In the genomic region with DNA sequence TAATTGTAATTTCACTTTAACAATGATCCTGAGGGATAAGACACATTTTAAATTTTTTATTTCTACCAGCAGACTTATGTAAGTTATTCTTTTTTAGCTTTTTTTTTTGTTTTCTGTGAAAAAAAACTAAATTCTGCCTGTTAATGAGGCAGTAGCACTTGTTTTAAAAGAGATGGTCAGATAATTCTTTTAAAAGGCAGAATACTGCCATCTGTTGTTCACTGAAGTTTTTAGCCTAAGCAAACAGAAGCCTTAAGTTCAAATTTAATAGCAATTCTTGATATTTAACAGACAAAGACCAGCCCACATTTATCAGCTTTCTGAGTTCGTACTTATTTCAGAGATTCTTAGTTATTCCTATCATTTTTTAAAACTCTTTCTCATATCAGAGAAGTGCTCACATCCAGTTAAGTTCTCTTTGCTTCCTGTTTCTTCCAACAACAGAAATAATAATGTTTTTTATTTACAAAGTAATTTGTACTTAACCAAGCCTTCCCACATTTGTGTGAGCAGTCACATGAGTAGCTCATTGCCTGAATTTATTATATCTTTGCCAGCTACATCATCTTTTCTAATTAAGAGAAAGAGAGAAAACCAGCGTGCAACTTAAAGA, we compare ENCODE assay signal across 9 cellular contexts.
DNase-seq lines count a peak whose midpoint lies in the region; ATAC-seq and TF ChIP-seq lines count a peak whose summit lies in the region.
"Had no signal": no experiment of that assay in that cellular context is flagged by ENCODE, and none has a peak within 500 bp of the region (broad histone marks: within the 10 kb centered on the region; RNA-seq: fewer than 3 reads in every experiment).

No MANE protein-coding gene starts in this region.

- intact Hi-C loops in Panc1 (cut with micrococcal nuclease; ENCODE audit: unreplicated experiment) = loop anchor here (5.0 to 10.0 kb wide), 2 partner anchors 139 to 847 kb away; no protein-coding TSS in a partner anchor

- CTCF ChIA-PET in Panc1 (lab: Charles Lee) = no interaction called here

- peak; percentile 30; the same call in 1 of the 2 replicates for TF ChIP-seq CTCF in Panc1 (IDR thresholded peaks at IDR 0.05)
- TF ChIP-seq CTCF in fibroblast of villous mesenchyme (IDR thresholded peaks at IDR 0.05; ENCODE audit: insufficient read depth, low read depth, low read length) = peak; percentile 48

- H3K27me3 ChIP-seq in Panc1 (ENCODE audit: control insufficient read depth, insufficient read depth, low read length) (no peaks in the 10 kb centered on the region), rectal smooth muscle tissue (ENCODE audit: control insufficient read depth, insufficient read depth, low read length) (no peaks in the 10 kb centered on the region)
- H3K27me3 ChIP-seq in effector memory CD4-positive, alpha-beta T cell (replicated peaks; ENCODE audit: control insufficient read depth, insufficient read depth, low read length, poor library complexity, severe bottlenecking) = no peaks in the 10 kb centered on the region

- H3K9me3 ChIP-seq in Panc1 (ENCODE audit: control insufficient read depth, insufficient read depth, low read depth, low read length) = no peaks in the 10 kb centered on the region
- H3K9me3 ChIP-seq in effector memory CD4-positive, alpha-beta T cell (ENCODE audit: control insufficient read depth, low read length) = no peaks in the 10 kb centered on the region

- H3K36me3 ChIP-seq in Panc1 (ENCODE audit: control insufficient read depth, insufficient read depth, low read length) (no peaks in the 10 kb centered on the region), rectal smooth muscle tissue (ENCODE audit: control insufficient read depth, insufficient read depth, low read length) (no peaks in the 10 kb centered on the region)
- no peaks in the 10 kb centered on the region for H3K36me3 ChIP-seq in effector memory CD4-positive, alpha-beta T cell (ENCODE audit: control insufficient read depth, insufficient read depth, low read length)

- BruUV-seq in Panc1 (replicated peaks; lab: Mats Ljungman, UMichigan) = no TSS peak

- DNase-seq in NCI-H2171 treated with DMSO at 0.1 percent for 48 hours (lab: John Stamatoyannopoulos, UW) (peak; percentile 4), NCI-H2171 (lab: John Stamatoyannopoulos, UW) (no peak), Panc1 (ENCODE audit: low read depth, low spot score) (no peak), fibroblast of villous mesenchyme (ENCODE audit: low read depth) (peak; percentile 58), NCI-H187 treated with DMSO at 0.1 percent for 48 hours (lab: John Stamatoyannopoulos, UW) (no peak)
- DNase-seq in effector memory CD4-positive, alpha-beta T cell = no peak
- DNase-seq: activated B cell treated with CpG ODN at 0.5 μM for 24 hours had no signal

- POLR2A ChIA-PET in Panc1 (lab: Charles Lee) = interaction anchor here (0.7 kb wide), 1 partner anchor 828 kb away, joined by 3 read pairs; no protein-coding TSS in a partner anchor

- H3K9ac ChIP-seq in rectal smooth muscle tissue (ENCODE audit: low read length) = no peak overlapping the region

- in situ Hi-C loops in Panc1 (cut with HindIII; ENCODE audit: low pct_unique_long_range_greater_than_20kb, low sequenced_read_pairs) = no loop called here

- H3K4me3 ChIP-seq in Panc1 (ENCODE audit: low read depth in 2 of 2, low read length in 2 of 2) = no peak overlapping the region
- no peak overlapping the region for H3K4me3 ChIP-seq in fibroblast of villous mesenchyme (ENCODE audit: low read depth, low read length)
- H3K4me3 ChIP-seq in rectal smooth muscle tissue (ENCODE audit: low read length) = no peak overlapping the region
- no peak overlapping the region for H3K4me3 ChIP-seq in effector memory CD4-positive, alpha-beta T cell (ENCODE audit: insufficient read depth, low read depth, low read length, poor library complexity, severe bottlenecking)

- H3K27ac ChIP-seq in Panc1 (ENCODE audit: low read length) = no peak overlapping the region
- H3K27ac ChIP-seq in rectal smooth muscle tissue (ENCODE audit: low read depth, low read length) = peak overlapping the region; percentile 46
- H3K27ac ChIP-seq in effector memory CD4-positive, alpha-beta T cell (ENCODE audit: insufficient read depth, low read length, poor library complexity, severe bottlenecking) = no peak overlapping the region

- H3K4me1 ChIP-seq in Panc1 (ENCODE audit: control insufficient read depth, insufficient read depth, low read length) (no peaks in the 10 kb centered on the region), rectal smooth muscle tissue (ENCODE audit: control insufficient read depth, insufficient read depth, low read length) (peaks cover 5% of the 10 kb centered on the region)
- H3K4me1 ChIP-seq in effector memory CD4-positive, alpha-beta T cell (ENCODE audit: control insufficient read depth, insufficient read depth, low read length, poor library complexity, severe bottlenecking) = no peaks in the 10 kb centered on the region

- no peak for ATAC-seq in Panc1
- no peak for ATAC-seq in GM19328 (IDR thresholded peaks at IDR 0.05; ENCODE audit: unreplicated experiment)

Comparison
In these comparisons a context has a peak if more than half of its experiments do, and no peak if none do; other contexts are left out.
1. DNase-seq: peak in NCI-H2171 treated with DMSO at 0.1 percent for 48 hours (single experiment) and fibroblast of villous mesenchyme (single experiment); none in NCI-H2171 (single experiment), Panc1 (single experiment), effector memory CD4-positive, alpha-beta T cell (0 of 3) and NCI-H187 treated with DMSO at 0.1 percent for 48 hours (single experiment).